1 cellular context compared by ENCODE assay signal in the genomic region with DNA sequence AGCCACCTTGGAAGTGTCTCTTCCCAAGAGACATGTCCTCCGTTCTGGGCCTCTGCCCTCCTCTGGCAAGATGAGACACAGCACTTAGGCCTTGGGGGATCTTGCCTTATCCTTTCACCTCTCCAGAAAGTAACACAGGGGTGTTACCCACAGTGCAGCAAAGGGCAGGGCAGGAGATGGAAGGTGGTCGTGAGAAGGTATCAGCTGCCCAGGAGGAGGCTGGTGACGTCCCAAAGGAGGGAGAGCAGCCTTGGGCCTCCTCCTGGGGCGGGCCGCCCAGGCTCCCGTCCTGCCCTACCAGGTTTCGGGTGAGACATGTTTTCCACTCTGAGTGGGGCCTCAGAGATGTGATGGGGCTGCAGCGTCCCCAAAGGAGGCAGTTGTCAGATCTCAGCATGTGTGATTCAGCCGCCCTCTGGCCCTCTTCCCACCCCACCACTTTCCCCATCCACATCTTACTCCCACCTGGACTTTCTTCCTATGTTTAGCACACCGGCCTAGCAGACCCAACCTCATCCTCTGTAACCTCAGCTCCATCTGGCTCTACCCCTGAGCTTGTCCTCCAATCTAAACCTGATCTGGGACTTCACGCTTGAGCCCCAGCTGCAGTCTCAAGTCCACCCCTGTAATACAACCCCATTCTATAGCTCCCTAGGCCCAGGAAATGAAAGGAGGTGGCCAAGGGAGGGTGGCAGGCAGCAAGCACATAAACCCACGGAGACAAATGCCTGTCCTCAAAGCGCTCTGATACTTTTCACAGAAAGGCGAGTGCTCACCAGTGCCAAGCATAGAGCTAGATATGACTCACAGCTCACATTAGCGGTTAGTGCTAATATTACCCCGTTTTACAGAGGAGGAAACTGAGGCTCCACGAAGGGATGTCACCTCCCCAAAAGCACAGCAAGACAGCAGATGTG.
TF ChIP-seq lines count a peak whose summit lies in the region.

No MANE protein-coding gene starts in this region.

TF ChIP-seq in GM12878, 131 proteins besides CTCF, POLR2A, EP300 and RAD21 (continued from another document):
- TF ChIP-seq, protein P1, sequence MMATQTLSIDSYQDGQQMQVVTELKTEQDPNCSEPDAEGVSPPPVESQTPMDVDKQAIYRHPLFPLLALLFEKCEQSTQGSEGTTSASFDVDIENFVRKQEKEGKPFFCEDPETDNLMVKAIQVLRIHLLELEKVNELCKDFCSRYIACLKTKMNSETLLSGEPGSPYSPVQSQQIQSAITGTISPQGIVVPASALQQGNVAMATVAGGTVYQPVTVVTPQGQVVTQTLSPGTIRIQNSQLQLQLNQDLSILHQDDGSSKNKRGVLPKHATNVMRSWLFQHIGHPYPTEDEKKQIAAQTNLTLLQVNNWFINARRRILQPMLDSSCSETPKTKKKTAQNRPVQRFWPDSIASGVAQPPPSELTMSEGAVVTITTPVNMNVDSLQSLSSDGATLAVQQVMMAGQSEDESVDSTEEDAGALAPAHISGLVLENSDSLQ (IDR thresholded peaks at IDR 0.05) = no peak
